8 cellular contexts compared by ENCODE assay signal in the genomic region with DNA sequence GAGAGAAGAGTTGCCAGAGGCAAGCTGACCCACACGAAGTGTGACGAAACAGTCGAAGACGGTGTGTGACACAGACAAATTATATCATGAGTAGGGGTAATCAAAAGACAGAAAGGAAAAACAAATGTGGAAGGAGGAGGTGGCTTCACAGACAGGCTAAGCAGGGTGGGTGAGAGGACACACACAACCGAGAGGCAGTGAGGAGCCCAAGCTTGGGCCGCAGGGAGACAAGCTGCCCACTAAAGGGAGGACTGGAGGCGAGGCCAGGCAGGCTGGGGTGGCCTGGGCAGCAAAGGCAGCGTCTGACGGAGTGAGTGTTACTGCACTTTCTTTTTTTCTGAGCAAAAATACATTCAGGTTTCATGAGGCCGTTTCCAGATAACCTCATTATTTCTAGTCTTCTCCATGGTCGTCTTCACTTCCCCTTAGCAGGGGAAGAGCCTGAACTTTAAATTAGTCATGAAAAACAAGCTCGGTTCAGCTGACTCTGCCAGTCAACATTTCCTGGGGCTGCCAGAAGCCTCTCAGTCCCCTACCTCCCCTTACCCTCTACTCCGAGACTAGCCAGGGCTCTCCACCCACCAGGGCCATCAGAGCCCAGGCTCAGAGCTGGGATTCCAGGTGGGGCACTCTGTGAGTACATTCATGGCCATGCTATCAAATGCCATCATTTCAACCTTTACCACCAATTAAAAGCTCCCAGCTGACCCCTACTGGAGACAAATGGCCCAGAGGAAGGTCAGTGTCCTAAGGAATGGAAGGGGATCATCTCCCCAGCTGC. TPM values are rescaled to one million over a fixed set of nuclear protein-coding genes. Genes with fewer than 3 reads are reported as not detected.
A peak's percentile ranks its signal among the peaks of the same experiment; 100 is the strongest.
DNase-seq lines count a peak whose midpoint lies in the region; ATAC-seq and TF ChIP-seq lines count a peak whose summit lies in the region.

No MANE protein-coding gene starts in this region.

- H2AFZ ChIP-seq in H9 (ENCODE audit: low read length), result no peak overlapping the region

- no peaks in the 10 kb centered on the region for H4K20me1 ChIP-seq in H9 (ENCODE audit: control insufficient read depth, insufficient read depth, insufficient read length)

- H3K4me3 ChIP-seq in CD4-positive, alpha-beta memory T cell (ENCODE audit: low read length in 2 of 2), result no peak overlapping the region
- H3K4me3 ChIP-seq in mesendoderm (ENCODE audit: low read length), result no peak overlapping the region
- no peak overlapping the region for H3K4me3 ChIP-seq in CD8-positive, alpha-beta memory T cell (ENCODE audit: low read length)

- H3K27ac ChIP-seq in CD4-positive, alpha-beta memory T cell (ENCODE audit: low read depth, low read length), result no peak overlapping the region
- H3K27ac ChIP-seq in H9 (ENCODE audit: insufficient read length, low read depth, low read length), result no peak overlapping the region
- no peak overlapping the region for H3K27ac ChIP-seq in mesendoderm (ENCODE audit: low read depth, low read length)
- H3K27ac ChIP-seq in CD8-positive, alpha-beta memory T cell (ENCODE audit: low read depth, low read length), result no peak overlapping the region

- no peak for DNase-seq in CD4-positive, alpha-beta memory T cell
- no peak for DNase-seq in H9
- DNase-seq in mesendoderm, result peak; percentile 57
- no peak for DNase-seq in CD8-positive, alpha-beta memory T cell
- DNase-seq in NK-92 (lab: John Stamatoyannopoulos, UW; ENCODE audit: unreplicated experiment), result no peak
- DNase-seq in activated CD4-positive, alpha-beta T cell treated with anti-CD3 and anti-CD28 coated beads, Interleukin-2, amount 10 ng/mL, durations not matched to agents 24 days and 14 days, result no peak
- DNase-seq in COLO829 (ENCODE audit: low spot score), result no peak

- no peaks in the 10 kb centered on the region for H3K27me3 Mint-ChIP-seq in CD4-positive, alpha-beta memory T cell
- H3K27me3 Mint-ChIP-seq in H9 (ENCODE audit: low read depth), result no peaks in the 10 kb centered on the region
- no peaks in the 10 kb centered on the region for H3K27me3 Mint-ChIP-seq in activated T-helper 17 cell treated with anti-CD3 and anti-CD28 coated beads, Interleukin-2, amount 50 U/mL, for 72 hours
- H3K27me3 Mint-ChIP-seq in CD8-positive, alpha-beta memory T cell, result no peaks in the 10 kb centered on the region
- no peaks in the 10 kb centered on the region for H3K27me3 Mint-ChIP-seq in activated CD4-positive, alpha-beta T cell treated with anti-CD3 and anti-CD28 coated beads, Interleukin-2, amount 10 ng/mL, durations not matched to agents 24 days and 14 days

- no peak overlapping the region for H2BK12ac ChIP-seq in H9 (ENCODE audit: insufficient read length, low read depth, low read length)

- no peak overlapping the region for H3K23ac ChIP-seq in H9 (ENCODE audit: insufficient read length, low read depth, low read length)
- no peak overlapping the region for H3K23ac ChIP-seq in mesendoderm (ENCODE audit: low read length)

- no peaks in the 10 kb centered on the region for H3K9me3 Mint-ChIP-seq in CD4-positive, alpha-beta memory T cell
- no peaks in the 10 kb centered on the region; a peak in 1 of 5 replicates for H3K9me3 Mint-ChIP-seq in H9
- H3K9me3 Mint-ChIP-seq in activated T-helper 17 cell treated with anti-CD3 and anti-CD28 coated beads, Interleukin-2, amount 50 U/mL, for 72 hours, result no peaks in the 10 kb centered on the region
- H3K9me3 Mint-ChIP-seq in CD8-positive, alpha-beta memory T cell, result no peaks in the 10 kb centered on the region
- H3K9me3 Mint-ChIP-seq in activated CD4-positive, alpha-beta T cell treated with anti-CD3 and anti-CD28 coated beads, Interleukin-2, amount 10 ng/mL, durations not matched to agents 24 days and 14 days, result no peaks in the 10 kb centered on the region

- H3K4me1 ChIP-seq in CD4-positive, alpha-beta memory T cell (ENCODE audit: insufficient read depth, low read length), result peaks cover 5% of the 10 kb centered on the region
- no peaks in the 10 kb centered on the region for H3K4me1 ChIP-seq in H9 (ENCODE audit: insufficient read depth, low read length)
- H3K4me1 ChIP-seq in mesendoderm (ENCODE audit: control insufficient read depth, low read depth, low read length), result no peaks in the 10 kb centered on the region
- H3K4me1 ChIP-seq in CD8-positive, alpha-beta memory T cell (ENCODE audit: insufficient read depth, low read length), result no peaks in the 10 kb centered on the region

- H3K23me2 ChIP-seq in H9 (ENCODE audit: insufficient read length, low read depth, low read length, poor library complexity, severe bottlenecking), result no peaks in the 10 kb centered on the region

- H3K9me3 ChIP-seq in CD4-positive, alpha-beta memory T cell (ENCODE audit: control insufficient read depth in 1 of 2, low read length in 2 of 2), result no peaks in the 10 kb centered on the region
- no peaks in the 10 kb centered on the region for H3K9me3 ChIP-seq in H9 (ENCODE audit: control insufficient read depth, low read depth, low read length)
- no peaks in the 10 kb centered on the region for H3K9me3 ChIP-seq in CD8-positive, alpha-beta memory T cell (ENCODE audit: low read length)

- H4K8ac ChIP-seq in H9 (replicated peaks; ENCODE audit: insufficient read length, low read depth, low read length) (no peak overlapping the region), mesendoderm (ENCODE audit: low read depth, low read length) (no peak overlapping the region)

- H3K18ac ChIP-seq in H9 (ENCODE audit: insufficient read length, low read depth, low read length) (no peak overlapping the region), mesendoderm (ENCODE audit: low read length) (no peak overlapping the region)

- H3K9ac ChIP-seq in H9 (ENCODE audit: extremely low read depth, insufficient read length, low read length) (no peak overlapping the region), mesendoderm (ENCODE audit: low read length) (no peak overlapping the region)

- ATAC-seq in activated T-helper 17 cell treated with anti-CD3 and anti-CD28 coated beads, Interleukin-2, amount 50 U/mL, for 72 hours (replicated peaks), result no peak

- CTCF ChIA-PET in CD4-positive, alpha-beta memory T cell (lab: Charles Lee; ENCODE audit: partially characterized antibody), result interaction anchor here (0.7 to 1.7 kb wide), 2 partner anchors 12 to 244 kb away, joined by 3 to 6 read pairs; no protein-coding TSS in a partner anchor
- CTCF ChIA-PET in CD8-positive, alpha-beta memory T cell (lab: Charles Lee), result interaction anchor here (1.5 to 3.0 kb wide), 2 partner anchors 11 to 113 kb away, joined by 6 to 10 read pairs; no protein-coding TSS in a partner anchor

- H2AK5ac ChIP-seq in H9 (ENCODE audit: insufficient read length, low read length) (no peak overlapping the region), mesendoderm (ENCODE audit: low read length) (no peak overlapping the region)

- H3K4me2 ChIP-seq in H9 (ENCODE audit: insufficient read depth, insufficient read length, low read length) (no peak overlapping the region), mesendoderm (ENCODE audit: low read length) (no peak overlapping the region)

- intact Hi-C loops in CD4-positive, alpha-beta memory T cell (cut with micrococcal nuclease), result loop anchor here (5.0 kb wide), 1 partner anchor 242 kb away; no protein-coding TSS in a partner anchor
- intact Hi-C loops in activated CD4-positive, alpha-beta T cell treated with anti-CD3 and anti-CD28 coated beads, Interleukin-2, amount 10 ng/mL, durations not matched to agents 24 days and 14 days (cut with micrococcal nuclease), result no loop called here

- H2BK120ac ChIP-seq in H9 (ENCODE audit: low read depth, low read length, poor library complexity, severe bottlenecking) (no peak overlapping the region), mesendoderm (ENCODE audit: low read depth, low read length) (no peak overlapping the region)

- H3K27me3 ChIP-seq in CD4-positive, alpha-beta memory T cell (ENCODE audit: insufficient read depth, low read length), result no peaks in the 10 kb centered on the region
- H3K27me3 ChIP-seq in H9 (ENCODE audit: insufficient read depth, low read length) (no peaks in the 10 kb centered on the region), mesendoderm (ENCODE audit: insufficient read depth, low read length, poor library complexity) (no peaks in the 10 kb centered on the region)
- H3K27me3 ChIP-seq in CD8-positive, alpha-beta memory T cell (ENCODE audit: insufficient read depth, low read length, poor library complexity, severe bottlenecking), result no peaks in the 10 kb centered on the region

- no peak overlapping the region for H2BK20ac ChIP-seq in H9 (ENCODE audit: low read depth, low read length, poor library complexity, severe bottlenecking)

- no peaks in the 10 kb centered on the region for H3K36me3 ChIP-seq in CD4-positive, alpha-beta memory T cell (ENCODE audit: insufficient read depth, low read length)
- H3K36me3 ChIP-seq in mesendoderm (ENCODE audit: control insufficient read depth, insufficient read depth, low read length), result no peaks in the 10 kb centered on the region
- H3K36me3 ChIP-seq in CD8-positive, alpha-beta memory T cell (ENCODE audit: insufficient read depth, low read length), result peaks cover 8% of the 10 kb centered on the region

- no peak overlapping the region for H4K91ac ChIP-seq in H9 (ENCODE audit: insufficient read length, low read depth, low read length)

- H3K36me3 Mint-ChIP-seq in CD4-positive, alpha-beta memory T cell, result peaks cover 5 to 10% of the 10 kb centered on the region in 2 donors
- 0 out of 7 replicates have a peak, but pooled peaks cover 0 to 1% (median 0%) of the 10 kb centered on the region in 3 experiments for H3K36me3 Mint-ChIP-seq in H9 (ENCODE audit: insufficient read depth in 1 of 3, low read depth in 3 of 3)
- H3K36me3 Mint-ChIP-seq in activated T-helper 17 cell treated with anti-CD3 and anti-CD28 coated beads, Interleukin-2, amount 50 U/mL, for 72 hours (ENCODE audit: low read depth), result peaks cover 6% of the 10 kb centered on the region
- peaks cover 0 to 19% (median 9%) of the 10 kb centered on the region in 3 donors for H3K36me3 Mint-ChIP-seq in CD8-positive, alpha-beta memory T cell
- peaks cover 7% of the 10 kb centered on the region for H3K36me3 Mint-ChIP-seq in activated CD4-positive, alpha-beta T cell treated with anti-CD3 and anti-CD28 coated beads, Interleukin-2, amount 10 ng/mL, durations not matched to agents 24 days and 14 days (ENCODE audit: low read depth)

- POLR2A ChIA-PET in CD4-positive, alpha-beta memory T cell (lab: Charles Lee; ENCODE audit: partially characterized antibody), result interaction anchor here (1.0 kb wide), 1 partner anchor 105 kb away, joined by 3 read pairs; no protein-coding TSS in a partner anchor
- POLR2A ChIA-PET in CD8-positive, alpha-beta memory T cell (lab: Charles Lee), result no interaction called here

- H2BK15ac ChIP-seq in H9 (ENCODE audit: low read depth, low read length) (no peak overlapping the region), mesendoderm (replicated peaks; ENCODE audit: low read depth) (no peak overlapping the region)

- peaks cover 11 to 22% (median 16%) of the 10 kb centered on the region in 4 donors for H3K4me1 Mint-ChIP-seq in CD4-positive, alpha-beta memory T cell
- H3K4me1 Mint-ChIP-seq in H9, result peaks cover 5 to 8% of the 10 kb centered on the region in 2 experiments; a peak in 3 of 4 replicates
- H3K4me1 Mint-ChIP-seq in activated T-helper 17 cell treated with anti-CD3 and anti-CD28 coated beads, Interleukin-2, amount 50 U/mL, for 72 hours, result peaks cover 7% of the 10 kb centered on the region
- peaks cover 13 to 22% (median 13%) of the 10 kb centered on the region in 3 donors for H3K4me1 Mint-ChIP-seq in CD8-positive, alpha-beta memory T cell
- H3K4me1 Mint-ChIP-seq in activated CD4-positive, alpha-beta T cell treated with anti-CD3 and anti-CD28 coated beads, Interleukin-2, amount 10 ng/mL, durations not matched to agents 24 days and 14 days, result peaks cover 5% of the 10 kb centered on the region

- H4K5ac ChIP-seq in H9 (ENCODE audit: insufficient read length, low read depth, low read length), result no peak overlapping the region
- no peak overlapping the region for H4K5ac ChIP-seq in mesendoderm (ENCODE audit: low read length)

- no peak overlapping the region for H2BK5ac ChIP-seq in H9 (ENCODE audit: insufficient read length, low read length)
- H2BK5ac ChIP-seq in mesendoderm (ENCODE audit: low read length), result no peak overlapping the region

- H3K14ac ChIP-seq in H9 (ENCODE audit: insufficient read depth, low read length), result no peak overlapping the region

- no peak overlapping the region for H3K4ac ChIP-seq in H9 (ENCODE audit: low read depth, low read length)
- H3K4ac ChIP-seq in mesendoderm (ENCODE audit: low read depth, low read length), result no peak overlapping the region

- no CpG with 5 or more reads among the region's 13 CpGs for WGBS in H9 (ENCODE audit: extremely low coverage, insufficient read length, low lambda C conversion rate)
- no CpG with 5 or more reads among the region's 13 CpGs for WGBS in mesendoderm (ENCODE audit: extremely low coverage, insufficient coverage, low lambda C conversion rate)

- no peak overlapping the region for H3K56ac ChIP-seq in H9 (ENCODE audit: insufficient read length, low read depth, low read length)
- H3K56ac ChIP-seq in mesendoderm (ENCODE audit: low read length), result peak overlapping the region; percentile 19

- peak overlapping the region in 5 of 7 donors; percentile 4 to 52 (median 29) for H3K27ac Mint-ChIP-seq in CD4-positive, alpha-beta memory T cell
- peak overlapping the region in 1 of 3 experiments; percentile 3; a peak in 2 of 7 replicates for H3K27ac Mint-ChIP-seq in H9
- H3K27ac Mint-ChIP-seq in activated T-helper 17 cell treated with anti-CD3 and anti-CD28 coated beads, Interleukin-2, amount 50 U/mL, for 72 hours, result peak overlapping the region; percentile 38
- peak overlapping the region in 4 of 8 donors; percentile 0 to 77 (median 6) for H3K27ac Mint-ChIP-seq in CD8-positive, alpha-beta memory T cell
- no peak overlapping the region for H3K27ac Mint-ChIP-seq in activated CD4-positive, alpha-beta T cell treated with anti-CD3 and anti-CD28 coated beads, Interleukin-2, amount 10 ng/mL, durations not matched to agents 24 days and 14 days

- H3K79me2 ChIP-seq in H9 (ENCODE audit: insufficient read depth, low read length) (no peaks in the 10 kb centered on the region), mesendoderm (ENCODE audit: control insufficient read depth, insufficient read depth, low read length) (no peaks in the 10 kb centered on the region)

- H3K79me1 ChIP-seq in H9 (ENCODE audit: insufficient read depth, low read depth, low read length, poor library complexity, severe bottlenecking) (no peaks in the 10 kb centered on the region), mesendoderm (ENCODE audit: low read length) (no peaks in the 10 kb centered on the region)

- peak; percentile 51; the same call in 2 of the 3 replicates for TF ChIP-seq CTCF in H9 (conservative IDR thresholded peaks at IDR 0.05)

- H3K4me3 Mint-ChIP-seq in CD4-positive, alpha-beta memory T cell, result no peak overlapping the region
- H3K4me3 Mint-ChIP-seq in H9, result no peak overlapping the region
- no peak overlapping the region for H3K4me3 Mint-ChIP-seq in activated T-helper 17 cell treated with anti-CD3 and anti-CD28 coated beads, Interleukin-2, amount 50 U/mL, for 72 hours
- no peak overlapping the region for H3K4me3 Mint-ChIP-seq in CD8-positive, alpha-beta memory T cell
- H3K4me3 Mint-ChIP-seq in activated CD4-positive, alpha-beta T cell treated with anti-CD3 and anti-CD28 coated beads, Interleukin-2, amount 10 ng/mL, durations not matched to agents 24 days and 14 days, result no peak overlapping the region

- H3T11ph ChIP-seq in H9 (ENCODE audit: low read length), result no peak overlapping the region

RNA-seq across cellular contexts. Expression of a gene that starts 13.8 kb away (rescaled TPM):
- total RNA-seq in CD4-positive, alpha-beta memory T cell, result 100 to 1,000 TPM; 456 to 464 TPM
- polyA plus RNA-seq in CD4-positive, alpha-beta memory T cell, result 100 to 1,000 TPM; 271 to 523 TPM
- 105 and 110 TPM in 2 replicates for total RNA-seq in H9 (2021)
- 100 to 1,000 TPM in 1 of 2 donors, 10 to 100 TPM in 1; 57.8 to 185 TPM for total RNA-seq in activated T-helper 17 cell treated with anti-CD3 and anti-CD28 coated beads, Interleukin-2, amount 50 U/mL, for 72 hours
- 71.1 TPM for polyA plus RNA-seq in mesendoderm (2013, experiment 1 of 2)
- polyA plus RNA-seq in mesendoderm (2013, experiment 2 of 2), result 70.6 TPM
- 10 to 100 TPM; 98.0 to 98.6 TPM for total RNA-seq in CD8-positive, alpha-beta memory T cell
- polyA plus RNA-seq in CD8-positive, alpha-beta memory T cell, result 737 TPM
- 92.8 and 93.1 TPM in 2 replicates for total RNA-seq in activated CD4-positive, alpha-beta T cell treated with anti-CD3 and anti-CD28 coated beads, Interleukin-2, amount 10 ng/mL, durations not matched to agents 24 days and 14 days
